In the genomic region with DNA sequence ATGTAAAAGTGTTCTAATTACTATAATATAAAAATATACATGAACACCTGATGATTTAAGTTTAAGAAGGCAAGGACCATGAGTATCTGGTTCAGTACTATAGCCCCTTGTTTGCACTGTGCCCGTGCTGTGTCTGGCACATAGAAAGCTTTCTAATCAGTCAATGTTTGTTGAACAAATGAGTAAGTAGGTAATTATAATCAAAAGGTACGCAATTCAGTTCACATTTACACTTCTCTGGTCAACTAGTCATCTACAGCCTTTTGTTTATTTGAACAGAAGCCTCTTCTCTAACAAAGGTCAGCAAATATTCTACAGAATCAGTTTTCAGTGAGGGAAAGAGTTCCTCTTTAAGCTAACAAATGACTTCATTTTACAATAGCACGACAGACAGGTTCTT, we compare ENCODE assay signal across 15 cellular contexts.
"Had no signal": no experiment of that assay in that cellular context is flagged by ENCODE, and none has a peak within 500 bp of the region (broad histone marks: within the 10 kb centered on the region; RNA-seq: fewer than 3 reads in every experiment).

No MANE protein-coding gene starts in this region.

- H3K9me3 Mint-ChIP-seq: activated naive CD4-positive, alpha-beta T cell treated with anti-CD3 and anti-CD28 coated beads, Interleukin-2, amount 50 U/mL, for 24 hours; central memory CD8-positive, alpha-beta T cell had no signal

- H3K27me3 Mint-ChIP-seq: central memory CD8-positive, alpha-beta T cell; effector memory CD8-positive, alpha-beta T cell had no signal

- H3K27ac Mint-ChIP-seq: activated naive CD4-positive, alpha-beta T cell treated with anti-CD3 and anti-CD28 coated beads, Interleukin-2, amount 50 U/mL, for 24 hours; effector memory CD8-positive, alpha-beta T cell; nephron had no signal

- H3K4me3 ChIP-seq: body of pancreas, gastroesophageal sphincter had no signal

- H3K9me3 ChIP-seq: body of pancreas, gastroesophageal sphincter had no signal

- H3K27me3 ChIP-seq: body of pancreas, gastroesophageal sphincter had no signal

- DNase-seq: activated CD4-positive, alpha-beta T cell treated with anti-CD3 and anti-CD28 coated beads, Interleukin-2, amount 50 U/mL, for 4 hours; activated CD4-positive, CD25-positive, alpha-beta regulatory T cell treated with anti-CD3 and anti-CD28 coated beads, Interleukin-2, amount 50 U/mL, for 72 hours; activated T-cell treated with anti-CD3 and anti-CD28 coated beads, Interleukin-2, amount 50 U/mL, for 1 hour; body of pancreas; cortex of kidney; effector memory CD8-positive, alpha-beta T cell; kidney; left ventricle myocardium superior; mesenchymal stem cell; occipital lobe; stimulated activated CD4-positive, alpha-beta T cell treated with anti-CD3 and anti-CD28 coated beads, Interleukin-15, amount 100 ng/mL, for 24 hours had no signal

- H3K4me3 Mint-ChIP-seq: activated naive CD4-positive, alpha-beta T cell treated with anti-CD3 and anti-CD28 coated beads, Interleukin-2, amount 50 U/mL, for 24 hours; central memory CD8-positive, alpha-beta T cell; effector memory CD8-positive, alpha-beta T cell; nephron had no signal

- H3K36me3 Mint-ChIP-seq: activated naive CD4-positive, alpha-beta T cell treated with anti-CD3 and anti-CD28 coated beads, Interleukin-2, amount 50 U/mL, for 24 hours had no signal

- ATAC-seq: body of pancreas; effector memory CD8-positive, alpha-beta T cell; gastroesophageal sphincter; left ventricle myocardium superior had no signal

- H3K4me1 Mint-ChIP-seq: activated naive CD4-positive, alpha-beta T cell treated with anti-CD3 and anti-CD28 coated beads, Interleukin-2, amount 50 U/mL, for 24 hours; central memory CD8-positive, alpha-beta T cell; nephron had no signal

- FAIRE-seq: kidney had no signal

- H3K4me1 ChIP-seq: body of pancreas, gastroesophageal sphincter had no signal

- H3K36me3 ChIP-seq: gastroesophageal sphincter had no signal

- H3K27ac ChIP-seq: body of pancreas, gastroesophageal sphincter had no signal
